5 cellular contexts compared by ENCODE assay signal in the genomic region with DNA sequence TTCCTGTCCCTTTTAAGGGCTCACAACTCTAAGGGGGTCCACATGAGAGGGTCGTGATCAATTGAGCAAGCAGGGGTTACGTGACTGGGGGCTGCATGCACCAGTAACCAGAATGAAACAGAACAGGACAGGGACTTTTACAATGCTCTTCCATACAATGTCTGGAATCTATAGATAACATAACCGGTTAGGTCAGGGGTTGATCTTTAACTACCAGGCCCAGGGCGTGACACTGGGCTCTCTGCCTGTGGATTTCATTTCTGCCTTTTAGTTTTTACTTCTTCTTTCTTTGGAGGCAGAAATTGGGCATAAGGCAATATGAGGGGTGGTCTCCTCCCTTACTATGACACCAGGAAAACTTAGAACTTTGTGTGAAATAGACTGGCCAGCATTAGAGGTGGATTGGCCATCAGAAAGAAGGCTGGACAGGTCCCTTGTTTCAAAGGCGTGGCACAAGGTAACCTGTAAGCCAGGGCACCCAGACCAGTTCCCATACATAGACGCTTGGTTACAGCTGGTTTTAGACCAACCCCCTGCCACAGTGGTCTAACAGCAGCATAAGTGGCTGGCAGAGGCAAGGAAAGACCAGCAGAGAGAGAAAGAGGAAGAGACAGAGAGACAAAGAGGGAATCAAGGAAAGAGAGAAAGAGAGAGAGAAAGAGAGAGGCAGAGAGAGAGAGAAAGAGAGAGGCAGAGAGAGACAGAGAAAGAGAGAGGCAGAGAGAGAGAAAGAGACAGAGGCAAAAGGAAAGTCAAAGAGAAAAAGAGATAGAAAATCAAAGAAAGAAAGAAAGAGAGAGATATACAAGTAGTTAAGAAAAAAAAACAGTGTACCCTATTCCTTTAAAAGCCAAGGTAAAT. TPM values are rescaled to one million over a fixed set of nuclear protein-coding genes. Genes with fewer than 3 reads are reported as not detected.
"Had no signal": no experiment of that assay in that cellular context is flagged by ENCODE, and none has a peak within 500 bp of the region (broad histone marks: within the 10 kb centered on the region; RNA-seq: fewer than 3 reads in every experiment).

No MANE protein-coding gene starts in this region.

RNA-seq across cellular contexts. Expression of gene ACP3, which starts 13.6 kb away (rescaled TPM):
- total RNA-seq: activated CD4-positive, alpha-beta memory T cell treated with anti-CD3 and anti-CD28 coated beads, Interleukin-2, amount 10 ng/mL, durations not matched to agents 7 days and 5 days; activated CD8-positive, alpha-beta memory T cell treated with anti-CD3 and anti-CD28 coated beads, Interleukin-2, amount 10 ng/mL, durations not matched to agents 7 days and 5 days; SJCRH30; T-helper 1 cell treated with Interleukin-12 subunit alpha and Interleukin-12 subunit beta and Interleukin-4 antibody, amounts not matched to agents 30 ng/mL and 1 ng/mL, for 36 hours; T-helper 2 cell treated with Interferon-gamma antibody and Interleukin-4, amounts not matched to agents 100 ng/mL and 5 ng/mL, for 36 hours had no signal
